ENCODE assay signal across 1 cellular context in the genomic region with DNA sequence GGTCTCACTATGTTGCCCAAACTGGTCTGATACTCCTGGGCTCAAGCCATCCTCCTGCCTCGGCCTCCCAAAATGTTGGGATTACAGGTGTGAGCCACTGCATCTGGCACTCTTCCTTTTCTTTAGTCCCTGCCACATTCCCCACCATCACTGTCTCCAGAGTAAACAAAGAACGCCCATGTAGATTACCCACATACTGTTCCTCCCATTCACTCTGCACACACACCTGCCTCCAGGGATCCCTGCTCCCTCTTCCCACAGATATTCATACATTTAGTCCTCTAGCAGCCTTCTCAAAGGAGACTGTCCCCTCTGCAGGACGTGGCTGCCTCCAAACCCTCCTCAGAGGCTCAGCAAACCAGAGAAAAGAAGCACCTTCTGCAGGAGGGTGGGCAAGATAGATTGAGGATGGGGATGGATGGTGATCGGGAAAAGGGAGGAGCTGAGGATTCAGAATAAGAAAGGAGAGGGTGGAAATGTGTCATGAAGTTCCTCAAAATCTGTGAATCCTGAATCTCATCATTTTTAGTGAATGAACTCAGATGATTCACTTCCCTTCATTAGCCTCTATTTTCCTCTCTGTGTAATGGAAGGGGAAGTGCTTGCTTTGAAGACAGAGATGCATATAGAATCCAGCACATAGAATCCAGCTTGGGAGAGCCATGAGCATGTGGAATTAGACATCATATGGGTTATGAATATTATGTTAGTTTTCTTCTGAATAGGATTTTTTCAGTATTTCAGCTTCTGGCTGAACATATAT.
A peak's percentile ranks its signal among the peaks of the same experiment; 100 is the strongest.
TF ChIP-seq lines count a peak whose summit lies in the region.

No MANE protein-coding gene starts in this region.

TF ChIP-seq in K562, 482 proteins besides CTCF, POLR2A, EP300 and RAD21:
- TF ChIP-seq SPI1 (IDR thresholded peaks at IDR 0.05; ENCODE audit: borderline replicate concordance, low read depth, low read length) (peak; percentile 53; the same call in 1 of the 2 replicates), ZNF239 (CRISPR knock-in tag; IDR thresholded peaks at IDR 0.05) (no peak)
TF ChIP-seq in K562: peak in this region for 1.
